Comparison of ENCODE assay signal across 1 cellular context in the genomic region with DNA sequence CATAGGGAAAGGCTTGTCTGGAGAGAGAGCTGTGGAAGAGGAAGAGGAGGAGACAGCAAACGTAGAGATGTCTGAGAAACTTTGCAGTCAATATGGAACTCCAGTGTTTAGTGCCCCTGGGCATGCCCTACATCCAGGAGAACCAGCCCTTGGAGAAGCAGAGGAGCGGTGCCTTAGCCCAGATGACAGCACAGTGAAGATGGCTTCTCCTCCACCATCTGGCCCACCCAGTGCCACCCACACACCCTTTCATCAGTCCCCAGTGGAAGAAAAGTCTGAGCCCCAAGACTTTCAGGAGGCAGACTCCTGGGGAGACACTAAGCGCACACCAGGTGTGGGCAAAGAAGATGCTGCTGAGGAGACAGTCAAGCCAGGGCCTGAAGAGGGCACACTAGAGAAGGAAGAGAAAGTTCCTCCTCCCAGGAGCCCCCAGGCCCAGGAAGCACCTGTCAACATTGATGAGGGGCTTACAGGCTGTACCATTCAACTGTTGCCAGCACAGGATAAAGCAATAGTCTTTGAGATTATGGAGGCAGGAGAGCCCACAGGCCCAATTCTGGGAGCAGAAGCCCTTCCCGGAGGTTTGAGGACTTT.
TF ChIP-seq lines count a peak whose summit lies in the region.

No MANE protein-coding gene starts in this region.

TF ChIP-seq in H1, 55 proteins besides CTCF, POLR2A, EP300 and RAD21:
- TF ChIP-seq SP4 (IDR thresholded peaks at IDR 0.05; ENCODE audit: low read length) (no peak), MAFK (IDR thresholded peaks at IDR 0.05; ENCODE audit: low read depth, low read length) (no peak), BCL11A (IDR thresholded peaks at IDR 0.05; ENCODE audit: low read depth in 2 of 2, low read length in 2 of 2) (no peak), NRF1 (IDR thresholded peaks at IDR 0.05; ENCODE audit: low read depth, low read length) (no peak), ASH2L (IDR thresholded peaks at IDR 0.05; ENCODE audit: low read length) (no peak), SIRT6 (IDR thresholded peaks at IDR 0.05; ENCODE audit: low read length) (no peak), SAP30 (IDR thresholded peaks at IDR 0.05; ENCODE audit: insufficient read depth, insufficient replicate concordance, low read length) (no peak), SRF (IDR thresholded peaks at IDR 0.05; ENCODE audit: low read depth, low read length) (no peak)
